In the genomic region with DNA sequence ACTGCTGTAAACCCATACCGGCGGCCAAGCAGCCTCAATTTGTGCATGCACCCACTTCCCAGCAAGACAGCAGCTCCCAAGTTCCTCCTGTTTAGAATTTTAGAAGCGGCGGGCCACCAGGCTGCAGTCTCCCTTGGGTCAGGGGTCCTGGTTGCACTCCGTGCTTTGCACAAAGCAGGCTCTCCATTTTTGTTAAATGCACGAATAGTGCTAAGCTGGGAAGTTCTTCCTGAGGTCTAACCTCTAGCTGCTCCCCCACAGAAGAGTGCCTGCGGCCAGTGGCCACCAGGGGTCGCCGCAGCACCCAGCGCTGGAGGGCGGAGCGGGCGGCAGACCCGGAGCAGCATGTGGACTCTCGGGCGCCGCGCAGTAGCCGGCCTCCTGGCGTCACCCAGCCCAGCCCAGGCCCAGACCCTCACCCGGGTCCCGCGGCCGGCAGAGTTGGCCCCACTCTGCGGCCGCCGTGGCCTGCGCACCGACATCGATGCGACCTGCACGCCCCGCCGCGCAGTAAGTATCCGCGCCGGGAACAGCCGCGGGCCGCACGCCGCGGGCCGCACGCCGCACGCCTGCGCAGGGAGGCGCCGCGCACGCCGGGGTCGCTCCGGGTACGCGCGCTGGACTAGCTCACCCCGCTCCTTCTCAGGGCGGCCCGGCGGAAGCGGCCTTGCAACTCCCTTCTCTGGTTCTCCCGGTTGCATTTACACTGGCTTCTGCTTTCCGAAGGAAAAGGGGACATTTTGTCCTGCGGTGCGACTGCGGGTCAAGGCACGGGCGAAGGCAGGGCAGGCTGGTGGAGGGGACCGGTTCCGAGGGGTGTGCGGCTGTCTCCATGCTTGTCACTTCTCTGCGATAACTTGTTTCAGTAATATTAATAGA, we compare ENCODE assay signal across 8 cellular contexts. TPM values are rescaled to one million over a fixed set of nuclear protein-coding genes. Genes with fewer than 3 reads are reported as not detected.
A peak's percentile ranks its signal among the peaks of the same experiment; 100 is the strongest.
DNase-seq lines count a peak whose midpoint lies in the region; ATAC-seq and TF ChIP-seq lines count a peak whose summit lies in the region.

A gene (plus strand): TSS at position 315 of the 879 bp plus-strand sequence. CDS start 31 bp downstream, at position 346.

- H3K4me3 ChIP-seq in HAP-1, result peak within 1 kb of the TSS; percentile 83
- H3K4me3 ChIP-seq in MG63, result peak within 1 kb of the TSS; percentile 77
- H3K4me3 ChIP-seq in adipocyte (ENCODE audit: low read length), result peak within 1 kb of the TSS; percentile 98
- peak within 1 kb of the TSS; percentile 46 to 94 (median 78) for H3K4me3 ChIP-seq in heart left ventricle
- H3K4me3 ChIP-seq in urinary bladder (ENCODE audit: low read depth, low read length), result peak within 1 kb of the TSS; percentile 76

- H3K4me1 ChIP-seq in HAP-1 (no peaks in the 10 kb centered on the region; the same call in 1 of the 2 replicates), adipocyte (ENCODE audit: control insufficient read depth, insufficient read depth, low read length) (peaks cover 10% of the 10 kb centered on the region), heart left ventricle (peaks cover 0 to 14% (median 7%) of the 10 kb centered on the region in 12 donors), urinary bladder (ENCODE audit: insufficient read depth) (peaks cover 5% of the 10 kb centered on the region)

- intact Hi-C loops in heart left ventricle (cut with DNase I), result loop anchor here in 2 of 10 donors (5.0 kb wide), 2 partner anchors 157 to 162 kb away; no protein-coding TSS in a partner anchor

- ATAC-seq in heart left ventricle, result peak; percentile 81 to 97 (median 94)

- TF ChIP-seq CTCF in GM10248 (IDR thresholded peaks at IDR 0.05; ENCODE audit: control extremely low read depth, extremely low read depth, low read depth, missing control alignments) (peak; percentile 98), heart left ventricle (IDR thresholded peaks at IDR 0.05) (peak; percentile 97 to 100 (median 99)), progenitor cell of endocrine pancreas (IDR thresholded peaks at IDR 0.05; ENCODE audit: unreplicated experiment) (peak; percentile 100)

- no peaks in the 10 kb centered on the region for H3K9me3 Mint-ChIP-seq in progenitor cell of endocrine pancreas (ENCODE audit: low read depth)

- DNase-seq in GM10248 (ENCODE audit: extremely low spot score) (peak; percentile 93), HAP-1 (ENCODE audit: low spot score in 2 of 2) (peak; percentile 67 to 85), MG63 (peak; percentile 71), T follicular helper cell (ENCODE audit: low read depth) (peak; percentile 64), adipocyte (ENCODE audit: low read depth) (peak; percentile 88), heart left ventricle (peak; percentile 82 to 93 (median 87)), progenitor cell of endocrine pancreas (ENCODE audit: low spot score, unreplicated experiment) (peak; percentile 79)

- H3K36me3 ChIP-seq in HAP-1 (replicated peaks), result no peaks in the 10 kb centered on the region
- no peaks in the 10 kb centered on the region for H3K36me3 ChIP-seq in MG63
- H3K36me3 ChIP-seq in adipocyte (ENCODE audit: control insufficient read depth, insufficient read depth, low read length, severe bottlenecking), result no peaks in the 10 kb centered on the region
- no peaks in the 10 kb centered on the region for H3K36me3 ChIP-seq in heart left ventricle
- H3K36me3 ChIP-seq in urinary bladder (ENCODE audit: insufficient read depth), result no peaks in the 10 kb centered on the region

- peak within 1 kb of the TSS; percentile 28 to 95 (median 87) for H3K27ac ChIP-seq in heart left ventricle
- H3K27ac ChIP-seq in urinary bladder (ENCODE audit: low read depth), result no peak within 1 kb of the TSS

- peaks cover 4% of the 10 kb centered on the region for H3K4me1 Mint-ChIP-seq in progenitor cell of endocrine pancreas (ENCODE audit: low read depth)

- H3K27ac Mint-ChIP-seq in progenitor cell of endocrine pancreas, result peak within 1 kb of the TSS; percentile 97

- CTCF ChIA-PET in GM10248 (lab: Yijun Ruan, JAX), result interaction anchor here (0.6 to 7.5 kb wide), 58 partner anchors 8 to 844 kb away, joined by 3 to 56 read pairs (median 4); no protein-coding TSS in a partner anchor

- H3K36me3 Mint-ChIP-seq in progenitor cell of endocrine pancreas (ENCODE audit: insufficient read depth), result no peaks in the 10 kb centered on the region

- H3K27me3 Mint-ChIP-seq in progenitor cell of endocrine pancreas, result no peaks in the 10 kb centered on the region

- peak within 1 kb of the TSS; percentile 99 for H3K9ac ChIP-seq in adipocyte (ENCODE audit: low read length)

- H3K4me3 Mint-ChIP-seq in progenitor cell of endocrine pancreas (ENCODE audit: low read depth), result peak within 1 kb of the TSS; percentile 95

- in situ Hi-C loops in HAP-1 (cut with MboI; ENCODE audit: low sequenced_read_pairs), result no loop called here

- H3K27me3 ChIP-seq in HAP-1 (ENCODE audit: low read depth), result no peaks in the 10 kb centered on the region
- no peaks in the 10 kb centered on the region for H3K27me3 ChIP-seq in MG63
- H3K27me3 ChIP-seq in adipocyte (replicated peaks; ENCODE audit: control insufficient read depth, insufficient read depth, low read length), result no peaks in the 10 kb centered on the region
- no peaks in the 10 kb centered on the region for H3K27me3 ChIP-seq in heart left ventricle

- WGBS in heart left ventricle, 4 donors, result 1% methylated on average over 16 to 75 of the region's 75 CpGs
- under 1% methylated on average over 75 of the region's 75 CpGs for WGBS in urinary bladder

- peak in 1 of 2 donors; percentile 56 for TF ChIP-seq POLR2A in heart left ventricle (IDR thresholded peaks at IDR 0.05)

- H3K9me3 ChIP-seq in HAP-1 (no peaks in the 10 kb centered on the region), MG63 (no peaks in the 10 kb centered on the region), adipocyte (ENCODE audit: control insufficient read depth, low read length) (no peaks in the 10 kb centered on the region), heart left ventricle (no peaks in the 10 kb centered on the region)

- POLR2A ChIA-PET in GM10248 (lab: Yijun Ruan, JAX), result no interaction called here

RNA-seq across cellular contexts. Expression of the gene that starts here (rescaled TPM):
- 9.8 and 23.7 TPM in 2 replicates for total RNA-seq in MG63 (2014; rRNA removed; shearing (Covaris generic); ENCODE audit: low replicate concordance)
- total RNA-seq in heart left ventricle (10 to 100 TPM; 16.9 to 40.2 (median 30.0) TPM), progenitor cell of endocrine pancreas (25.7 and 28.6 TPM in 2 replicates), urinary bladder (3.9 TPM)
- polyA plus RNA-seq in heart left ventricle (10 to 100 TPM; 14.8 to 16.9 TPM), urinary bladder (20.2 TPM)
